ENCODE assay signal across 8 cellular contexts in genomic region chr6:136789440-136789839, GRCh38. TPM values are rescaled to one million over a fixed set of nuclear protein-coding genes. Genes with fewer than 3 reads are reported as not detected.
A peak's percentile ranks its signal among the peaks of the same experiment; 100 is the strongest.
DNase-seq lines count a peak whose midpoint lies in the region; TF ChIP-seq lines count a peak whose summit lies in the region.
"Not testable (repeated sequence)": the region's sequence is repeated elsewhere in the genome, so short reads cannot be mapped to it uniquely, and the experiment has no call there.

No MANE protein-coding gene starts in this region.

- H3K27ac ChIP-seq in BLaER1; breast epithelium; thymus (ENCODE audit: low read depth): not testable (repeated sequence)
- H3K27ac ChIP-seq in fibroblast of lung (ENCODE audit: insufficient read depth, low read length) (peak overlapping the region; percentile 13), neutrophil (peak overlapping the region; percentile 91)

- H3K27ac Mint-ChIP-seq in HFFc6, result peak overlapping the region; percentile 80
- H3K27ac Mint-ChIP-seq in T-helper 2 cell treated with Interferon-gamma antibody and Interleukin-4, amounts not matched to agents 5 μg/mL and 100 μg/mL, for 36 hours, result peak overlapping the region; percentile 45
- peak overlapping the region; percentile 42 for H3K27ac Mint-ChIP-seq in activated T-helper 1 cell treated with anti-CD3 and anti-CD28 coated beads, Interleukin-12 subunit alpha, Interleukin-12 subunit beta, Interleukin-2, Interleukin-4 antibody, amounts not matched to agents 30 ng/mL and 10 ng/mL and 1 ng/mL, durations not matched to agents 14 hours and 24 hours and 36 hours

- H3K79me2 ChIP-seq in fibroblast of lung (ENCODE audit: control insufficient read depth, insufficient read depth, low read length), result peaks cover 65% of the 10 kb centered on the region

- not testable (repeated sequence) for TF ChIP-seq CTCF in HFFc6 (IDR thresholded peaks at IDR 0.05); breast epithelium (IDR thresholded peaks at IDR 0.05); fibroblast of lung (conservative IDR thresholded peaks at IDR 0.05 in 1 of 2, IDR thresholded peaks at IDR 0.05 in 1 of 2; ENCODE audit: low read depth in 1 of 2, low read length in 2 of 2); neutrophil (IDR thresholded peaks at IDR 0.05)

- H3K36me3 ChIP-seq in BLaER1; breast epithelium; fibroblast of lung (ENCODE audit: control insufficient read depth, insufficient read depth, low read length); neutrophil; thymus (ENCODE audit: control insufficient read depth, insufficient read depth): not testable (repeated sequence)

- peak overlapping the region; percentile 96 for H3K4me3 Mint-ChIP-seq in HFFc6
- H3K4me3 Mint-ChIP-seq in T-helper 2 cell treated with Interferon-gamma antibody and Interleukin-4, amounts not matched to agents 5 μg/mL and 100 μg/mL, for 36 hours, result peak overlapping the region; percentile 97
- H3K4me3 Mint-ChIP-seq in activated T-helper 1 cell treated with anti-CD3 and anti-CD28 coated beads, Interleukin-12 subunit alpha, Interleukin-12 subunit beta, Interleukin-2, Interleukin-4 antibody, amounts not matched to agents 30 ng/mL and 10 ng/mL and 1 ng/mL, durations not matched to agents 14 hours and 24 hours and 36 hours, result peak overlapping the region; percentile 91

- 96% methylated on average over 3 of the region's 3 CpGs for WGBS in thymus

- not testable (repeated sequence) for H2AFZ ChIP-seq in fibroblast of lung (ENCODE audit: low read length)

- H3K27me3 ChIP-seq in BLaER1; breast epithelium; fibroblast of lung (ENCODE audit: control insufficient read depth, insufficient read depth, low read length); neutrophil; thymus (ENCODE audit: control insufficient read depth, insufficient read depth): not testable (repeated sequence)

- peaks cover 14% of the 10 kb centered on the region for H3K36me3 Mint-ChIP-seq in HFFc6 (ENCODE audit: low read depth)
- peaks cover 43% of the 10 kb centered on the region for H3K36me3 Mint-ChIP-seq in T-helper 2 cell treated with Interferon-gamma antibody and Interleukin-4, amounts not matched to agents 5 μg/mL and 100 μg/mL, for 36 hours (ENCODE audit: low read depth)
- peaks cover 12% of the 10 kb centered on the region for H3K36me3 Mint-ChIP-seq in activated T-helper 1 cell treated with anti-CD3 and anti-CD28 coated beads, Interleukin-12 subunit alpha, Interleukin-12 subunit beta, Interleukin-2, Interleukin-4 antibody, amounts not matched to agents 30 ng/mL and 10 ng/mL and 1 ng/mL, durations not matched to agents 14 hours and 24 hours and 36 hours (ENCODE audit: low read depth)

- not testable (repeated sequence) for H3K27me3 Mint-ChIP-seq in HFFc6 (ENCODE audit: insufficient read depth); T-helper 2 cell treated with Interferon-gamma antibody and Interleukin-4, amounts not matched to agents 5 μg/mL and 100 μg/mL, for 36 hours (ENCODE audit: low read depth); activated T-helper 1 cell treated with anti-CD3 and anti-CD28 coated beads, Interleukin-12 subunit alpha, Interleukin-12 subunit beta, Interleukin-2, Interleukin-4 antibody, amounts not matched to agents 30 ng/mL and 10 ng/mL and 1 ng/mL, durations not matched to agents 14 hours and 24 hours and 36 hours (ENCODE audit: insufficient read depth)

- not testable (repeated sequence) for H4K20me1 ChIP-seq in BLaER1; fibroblast of lung (ENCODE audit: control insufficient read depth, extremely low read depth, insufficient read depth, low read length)

- intact Hi-C loops in activated T-helper 1 cell treated with anti-CD3 and anti-CD28 coated beads, Interleukin-12 subunit alpha, Interleukin-12 subunit beta, Interleukin-2, Interleukin-4 antibody, amounts not matched to agents 30 ng/mL and 10 ng/mL and 1 ng/mL, durations not matched to agents 14 hours and 24 hours and 36 hours (cut with micrococcal nuclease), result loop anchor here (2.0 to 10.0 kb wide), 3 partner anchors 15 to 1145 kb away; no protein-coding TSS in a partner anchor
- intact Hi-C loops in breast epithelium (cut with DNase I; ENCODE audit: low total_unique reads), result not testable (repeated sequence)

- H3K4me2 ChIP-seq in BLaER1, result peak overlapping the region; percentile 95
- peak overlapping the region; percentile 89 for H3K4me2 ChIP-seq in fibroblast of lung (ENCODE audit: extremely low read depth, insufficient read depth, low read length)

- not testable (repeated sequence) for H3K4me3 ChIP-seq in BLaER1
- H3K4me3 ChIP-seq in breast epithelium, result peak overlapping the region in 2 of 3 donors; percentile 91 to 94
- H3K4me3 ChIP-seq in fibroblast of lung (replicated peaks in 1 of 4; ENCODE audit: control extremely low read depth in 1 of 4, insufficient read depth in 1 of 4, low read depth in 3 of 4, low read length in 4 of 4), result peak overlapping the region in 3 of 4 experiments; percentile 22 to 93 (median 51)
- peak overlapping the region; percentile 90 to 96 for H3K4me3 ChIP-seq in neutrophil (ENCODE audit: low read depth in 1 of 2, low read length in 1 of 2)
- H3K4me3 ChIP-seq in thymus (ENCODE audit: low read length), result peak overlapping the region; percentile 14

- not testable (repeated sequence) for DNase-seq in HFFc6; T-helper 2 cell treated with Interferon-gamma antibody and Interleukin-4, amounts not matched to agents 5 μg/mL and 100 μg/mL, for 36 hours (ENCODE audit: low spot score); activated T-helper 1 cell treated with anti-CD3 and anti-CD28 coated beads, Interleukin-12 subunit alpha, Interleukin-12 subunit beta, Interleukin-2, Interleukin-4 antibody, amounts not matched to agents 30 ng/mL and 10 ng/mL and 1 ng/mL, durations not matched to agents 14 hours and 24 hours and 36 hours (ENCODE audit: low spot score); breast epithelium (ENCODE audit: low spot score in 2 of 2); fibroblast of lung (ENCODE audit: low read depth in 2 of 2)

- H3K9ac ChIP-seq in BLaER1; fibroblast of lung (ENCODE audit: insufficient read depth, low read length): not testable (repeated sequence)

- not testable (repeated sequence) for H3K9me3 Mint-ChIP-seq in HFFc6; T-helper 2 cell treated with Interferon-gamma antibody and Interleukin-4, amounts not matched to agents 5 μg/mL and 100 μg/mL, for 36 hours; activated T-helper 1 cell treated with anti-CD3 and anti-CD28 coated beads, Interleukin-12 subunit alpha, Interleukin-12 subunit beta, Interleukin-2, Interleukin-4 antibody, amounts not matched to agents 30 ng/mL and 10 ng/mL and 1 ng/mL, durations not matched to agents 14 hours and 24 hours and 36 hours

- H3K9me3 ChIP-seq in BLaER1; breast epithelium; fibroblast of lung (ENCODE audit: control insufficient read depth, insufficient read depth, low read depth, low read length); neutrophil; thymus (ENCODE audit: control insufficient read depth): not testable (repeated sequence)

- not testable (repeated sequence) for TF ChIP-seq POLR2A in breast epithelium (IDR thresholded peaks at IDR 0.05)

- H3K4me1 Mint-ChIP-seq in HFFc6 (ENCODE audit: low read depth), result peaks cover 60% of the 10 kb centered on the region
- H3K4me1 Mint-ChIP-seq in T-helper 2 cell treated with Interferon-gamma antibody and Interleukin-4, amounts not matched to agents 5 μg/mL and 100 μg/mL, for 36 hours (ENCODE audit: low read depth), result peaks cover 57% of the 10 kb centered on the region
- peaks cover 65% of the 10 kb centered on the region for H3K4me1 Mint-ChIP-seq in activated T-helper 1 cell treated with anti-CD3 and anti-CD28 coated beads, Interleukin-12 subunit alpha, Interleukin-12 subunit beta, Interleukin-2, Interleukin-4 antibody, amounts not matched to agents 30 ng/mL and 10 ng/mL and 1 ng/mL, durations not matched to agents 14 hours and 24 hours and 36 hours (ENCODE audit: low read depth)

- H3K4me1 ChIP-seq in BLaER1 (peaks cover 48% of the 10 kb centered on the region), fibroblast of lung (ENCODE audit: control insufficient read depth, extremely low read depth, insufficient read depth, low read length) (peaks cover 21% of the 10 kb centered on the region), neutrophil (ENCODE audit: control insufficient read depth in 1 of 2, insufficient read depth in 1 of 2, low read depth in 1 of 2, low read length in 1 of 2) (peaks cover 74 to 75% of the 10 kb centered on the region in 2 experiments), thymus (ENCODE audit: control insufficient read depth, insufficient read depth, low read length) (peaks cover 14% of the 10 kb centered on the region)
- H3K4me1 ChIP-seq in breast epithelium, result not testable (repeated sequence)

RNA-seq across cellular contexts. Expression of gene MAP3K5, which starts 2.8 kb away (rescaled TPM):
- 10 to 100 TPM; 11.9 to 22.2 (median 19.1) TPM for total RNA-seq in HFFc6 (2021; fragmentation: NEBNext Ultra II Directional; extraction: Animal tissue kit (Norgen Biotek cat#: 25700))
- total RNA-seq in activated T-helper 1 cell treated with anti-CD3 and anti-CD28 coated beads, Interleukin-12 subunit alpha, Interleukin-12 subunit beta, Interleukin-2, Interleukin-4 antibody, amounts not matched to agents 30 ng/mL and 10 ng/mL and 1 ng/mL, durations not matched to agents 14 hours and 24 hours and 36 hours, result 12.2 and 13.4 TPM in 2 replicates
- total RNA-seq in breast epithelium (10 to 100 TPM; 18.6 to 40.0 (median 33.2) TPM), fibroblast of lung (45.2 and 62.6 TPM in 2 replicates)
- polyA plus RNA-seq in fibroblast of lung (10.9 and 20.4 TPM in 2 replicates), thymus (23.0 TPM)
- polyA plus RNA-seq in fibroblast of lung (2012), result 9.7 and 20.1 TPM in 2 replicates
- polyA minus RNA-seq in fibroblast of lung (ENCODE audit: low replicate concordance), result 3.1 and 7.1 TPM in 2 replicates

RNA-seq across cellular contexts. Expression of gene PEX7, which starts 33.0 kb away (rescaled TPM):
- total RNA-seq in HFFc6 (2021; fragmentation: NEBNext Ultra II Directional; extraction: Animal tissue kit (Norgen Biotek cat#: 25700)), result 1 to 10 TPM; 6.4 to 7.6 (median 7.3) TPM
- 3.7 and 4.2 TPM in 2 replicates for total RNA-seq in activated T-helper 1 cell treated with anti-CD3 and anti-CD28 coated beads, Interleukin-12 subunit alpha, Interleukin-12 subunit beta, Interleukin-2, Interleukin-4 antibody, amounts not matched to agents 30 ng/mL and 10 ng/mL and 1 ng/mL, durations not matched to agents 14 hours and 24 hours and 36 hours
- total RNA-seq in breast epithelium (10 to 100 TPM in 2 of 3 donors, 1 to 10 TPM in 1; 8.2 to 20.0 (median 19.3) TPM), fibroblast of lung (8.7 and 18.0 TPM in 2 replicates)
- polyA plus RNA-seq in fibroblast of lung (9.3 and 10.2 TPM in 2 replicates), thymus (8.4 TPM)
- polyA plus RNA-seq in fibroblast of lung (2012), result 5.6 and 6.1 TPM in 2 replicates
- 1.4 and 5.9 TPM in 2 replicates for polyA minus RNA-seq in fibroblast of lung (ENCODE audit: low replicate concordance)
